1 cellular context compared by ENCODE assay signal in the genomic region with DNA sequence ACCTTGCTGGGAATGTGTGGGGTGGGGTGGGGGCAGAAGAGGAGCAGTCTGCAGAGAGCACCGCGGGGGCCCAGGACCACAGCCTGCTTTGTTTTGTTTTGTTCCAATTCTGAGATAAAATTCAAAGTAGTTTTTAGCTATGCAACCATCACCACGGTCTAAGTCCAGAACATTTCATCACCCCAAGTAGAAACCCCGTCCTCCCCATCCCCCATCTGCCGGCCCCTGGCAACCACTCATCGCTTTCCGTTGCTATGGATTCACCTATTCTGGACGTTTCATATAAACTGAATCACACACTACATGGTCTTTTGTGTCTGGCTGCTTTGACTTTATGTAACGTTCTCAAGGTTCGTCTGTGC.
TF ChIP-seq lines count a peak whose summit lies in the region.

No MANE protein-coding gene starts in this region.

TF ChIP-seq in H1, 55 proteins besides CTCF, POLR2A, EP300 and RAD21 (continued from another document):
- no peak for TF ChIP-seq EGR1 (IDR thresholded peaks at IDR 0.05; ENCODE audit: borderline replicate concordance, low read depth, low read length)
- TF ChIP-seq FOSL1 (IDR thresholded peaks at IDR 0.05; ENCODE audit: insufficient read depth, low read depth, low read length): no peak
- TF ChIP-seq JUND (IDR thresholded peaks at IDR 0.05; ENCODE audit: low read length): no peak
- TF ChIP-seq HDAC2 (IDR thresholded peaks at IDR 0.05; ENCODE audit: borderline replicate concordance in 1 of 2, low read depth in 2 of 2, low read length in 2 of 2): no peak
- TF ChIP-seq SRF (IDR thresholded peaks at IDR 0.05; ENCODE audit: low read depth, low read length): no peak
- TF ChIP-seq BACH1 (IDR thresholded peaks at IDR 0.05; ENCODE audit: low read length): no peak
- TF ChIP-seq RFX5 (IDR thresholded peaks at IDR 0.05; ENCODE audit: borderline replicate concordance, low read depth, low read length): no peak
- no peak for TF ChIP-seq CEBPB (IDR thresholded peaks at IDR 0.05; ENCODE audit: low read depth, low read length)
